ENCODE assay signal across 1 cellular context in genomic region chr3:177358085-177358967, GRCh38.
TF ChIP-seq lines count a peak whose summit lies in the region.

No MANE protein-coding gene starts in this region.

TF ChIP-seq in HepG2, 621 proteins besides CTCF, POLR2A, EP300 and RAD21 (continued from another document and continues in another):
- TF ChIP-seq, protein P1, sequence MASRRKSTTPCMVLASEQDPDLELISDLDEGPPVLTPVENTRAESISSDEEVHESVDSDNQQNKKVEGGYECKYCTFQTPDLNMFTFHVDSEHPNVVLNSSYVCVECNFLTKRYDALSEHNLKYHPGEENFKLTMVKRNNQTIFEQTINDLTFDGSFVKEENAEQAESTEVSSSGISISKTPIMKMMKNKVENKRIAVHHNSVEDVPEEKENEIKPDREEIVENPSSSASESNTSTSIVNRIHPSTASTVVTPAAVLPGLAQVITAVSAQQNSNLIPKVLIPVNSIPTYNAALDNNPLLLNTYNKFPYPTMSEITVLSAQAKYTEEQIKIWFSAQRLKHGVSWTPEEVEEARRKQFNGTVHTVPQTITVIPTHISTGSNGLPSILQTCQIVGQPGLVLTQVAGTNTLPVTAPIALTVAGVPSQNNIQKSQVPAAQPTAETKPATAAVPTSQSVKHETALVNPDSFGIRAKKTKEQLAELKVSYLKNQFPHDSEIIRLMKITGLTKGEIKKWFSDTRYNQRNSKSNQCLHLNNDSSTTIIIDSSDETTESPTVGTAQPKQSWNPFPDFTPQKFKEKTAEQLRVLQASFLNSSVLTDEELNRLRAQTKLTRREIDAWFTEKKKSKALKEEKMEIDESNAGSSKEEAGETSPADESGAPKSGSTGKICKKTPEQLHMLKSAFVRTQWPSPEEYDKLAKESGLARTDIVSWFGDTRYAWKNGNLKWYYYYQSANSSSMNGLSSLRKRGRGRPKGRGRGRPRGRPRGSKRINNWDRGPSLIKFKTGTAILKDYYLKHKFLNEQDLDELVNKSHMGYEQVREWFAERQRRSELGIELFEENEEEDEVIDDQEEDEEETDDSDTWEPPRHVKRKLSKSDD (CRISPR knock-in tag; IDR thresholded peaks at IDR 0.05; ENCODE audit: low read depth) = no peak
- TF ChIP-seq CBX1 (IDR thresholded peaks at IDR 0.05; ENCODE audit: low read depth) (no peak), CBX2 (IDR thresholded peaks at IDR 0.05; ENCODE audit: low read depth, low read length) (no peak), CBX2 (CRISPR knock-in tag; IDR thresholded peaks at IDR 0.05; ENCODE audit: low read depth) (no peak), CHD4 (IDR thresholded peaks at IDR 0.05; ENCODE audit: borderline replicate concordance, low read length) (no peak; the same call in 1 of the 2 replicates), JUN (CRISPR knock-in tag; IDR thresholded peaks at IDR 0.05) (no peak), ZNF350 (CRISPR knock-in tag; IDR thresholded peaks at IDR 0.05; ENCODE audit: borderline replicate concordance, low read depth) (no peak), ZNF672 (CRISPR knock-in tag; IDR thresholded peaks at IDR 0.05) (no peak), RBM39 (IDR thresholded peaks at IDR 0.05; ENCODE audit: low read depth, low read length, poor library complexity, severe bottlenecking) (no peak), ZNF878 (CRISPR knock-in tag; IDR thresholded peaks at IDR 0.05) (no peak), AHDC1 (CRISPR knock-in tag; IDR thresholded peaks at IDR 0.05; ENCODE audit: borderline replicate concordance) (no peak), ZNF510 (CRISPR knock-in tag; IDR thresholded peaks at IDR 0.05; ENCODE audit: low read depth) (no peak), RFX1 (IDR thresholded peaks at IDR 0.05) (no peak), RNF219 (CRISPR knock-in tag; IDR thresholded peaks at IDR 0.05) (no peak), NRL (CRISPR knock-in tag; IDR thresholded peaks at IDR 0.05; ENCODE audit: borderline replicate concordance) (no peak), UBTF (CRISPR knock-in tag; IDR thresholded peaks at IDR 0.05) (no peak), ATAD3A (CRISPR knock-in tag; IDR thresholded peaks at IDR 0.05) (no peak), DNMT3B (CRISPR knock-in tag; conservative IDR thresholded peaks at IDR 0.05) (no peak), SRSF9 (IDR thresholded peaks at IDR 0.05; ENCODE audit: borderline replicate concordance, insufficient read depth, low read depth, low read length, poor library complexity, severe bottlenecking) (no peak), ZFP1 (CRISPR knock-in tag; IDR thresholded peaks at IDR 0.05) (no peak), ZNF251 (CRISPR knock-in tag; IDR thresholded peaks at IDR 0.05) (no peak), ZFP37 (CRISPR knock-in tag; IDR thresholded peaks at IDR 0.05; ENCODE audit: borderline replicate concordance) (no peak), KDM2A (CRISPR knock-in tag; IDR thresholded peaks at IDR 0.05; ENCODE audit: borderline replicate concordance, low read depth) (no peak), ZBTB20 (CRISPR knock-in tag; IDR thresholded peaks at IDR 0.05; ENCODE audit: borderline replicate concordance, low read depth) (no peak), ZBTB33 (CRISPR knock-in tag; IDR thresholded peaks at IDR 0.05) (no peak), PCBP2 (optimal IDR thresholded peaks at IDR 0.05; ENCODE audit: low read depth, low read length, poor library complexity, severe bottlenecking) (no peak), RFXANK (CRISPR knock-in tag; IDR thresholded peaks at IDR 0.05) (0 out of 2 replicates have a peak, but pooled peaks have one; percentile 8), ZNF460 (CRISPR knock-in tag; IDR thresholded peaks at IDR 0.05; ENCODE audit: borderline replicate concordance) (no peak), AHR (CRISPR knock-in tag; IDR thresholded peaks at IDR 0.05) (no peak), HCFC1 (IDR thresholded peaks at IDR 0.05; ENCODE audit: low read depth, low read length) (no peak), U2AF1 (optimal IDR thresholded peaks at IDR 0.05; ENCODE audit: low read depth, low read length) (peak; percentile 22), ZNF747 (CRISPR knock-in tag; IDR thresholded peaks at IDR 0.05; ENCODE audit: borderline replicate concordance) (no peak), JUNB (CRISPR knock-in tag; IDR thresholded peaks at IDR 0.05; ENCODE audit: borderline replicate concordance) (no peak; the same call in 1 of the 2 replicates), WIZ (CRISPR knock-in tag; IDR thresholded peaks at IDR 0.05) (no peak), GABPA (IDR thresholded peaks at IDR 0.05; ENCODE audit: low read depth, low read length) (no peak), GABPA (CRISPR knock-in tag; IDR thresholded peaks at IDR 0.05; ENCODE audit: low read depth) (no peak; the same call in 1 of the 2 replicates), ZNF546 (CRISPR knock-in tag; conservative IDR thresholded peaks at IDR 0.05) (no peak), NFRKB (IDR thresholded peaks at IDR 0.05) (no peak)
- TF ChIP-seq, protein P2, sequence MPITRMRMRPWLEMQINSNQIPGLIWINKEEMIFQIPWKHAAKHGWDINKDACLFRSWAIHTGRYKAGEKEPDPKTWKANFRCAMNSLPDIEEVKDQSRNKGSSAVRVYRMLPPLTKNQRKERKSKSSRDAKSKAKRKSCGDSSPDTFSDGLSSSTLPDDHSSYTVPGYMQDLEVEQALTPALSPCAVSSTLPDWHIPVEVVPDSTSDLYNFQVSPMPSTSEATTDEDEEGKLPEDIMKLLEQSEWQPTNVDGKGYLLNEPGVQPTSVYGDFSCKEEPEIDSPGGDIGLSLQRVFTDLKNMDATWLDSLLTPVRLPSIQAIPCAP (CRISPR knock-in tag; IDR thresholded peaks at IDR 0.05; ENCODE audit: low read depth) = no peak
- TF ChIP-seq, protein P3, sequence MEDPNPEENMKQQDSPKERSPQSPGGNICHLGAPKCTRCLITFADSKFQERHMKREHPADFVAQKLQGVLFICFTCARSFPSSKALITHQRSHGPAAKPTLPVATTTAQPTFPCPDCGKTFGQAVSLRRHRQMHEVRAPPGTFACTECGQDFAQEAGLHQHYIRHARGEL (CRISPR knock-in tag; IDR thresholded peaks at IDR 0.05) = no peak
- TF ChIP-seq, protein P4, sequence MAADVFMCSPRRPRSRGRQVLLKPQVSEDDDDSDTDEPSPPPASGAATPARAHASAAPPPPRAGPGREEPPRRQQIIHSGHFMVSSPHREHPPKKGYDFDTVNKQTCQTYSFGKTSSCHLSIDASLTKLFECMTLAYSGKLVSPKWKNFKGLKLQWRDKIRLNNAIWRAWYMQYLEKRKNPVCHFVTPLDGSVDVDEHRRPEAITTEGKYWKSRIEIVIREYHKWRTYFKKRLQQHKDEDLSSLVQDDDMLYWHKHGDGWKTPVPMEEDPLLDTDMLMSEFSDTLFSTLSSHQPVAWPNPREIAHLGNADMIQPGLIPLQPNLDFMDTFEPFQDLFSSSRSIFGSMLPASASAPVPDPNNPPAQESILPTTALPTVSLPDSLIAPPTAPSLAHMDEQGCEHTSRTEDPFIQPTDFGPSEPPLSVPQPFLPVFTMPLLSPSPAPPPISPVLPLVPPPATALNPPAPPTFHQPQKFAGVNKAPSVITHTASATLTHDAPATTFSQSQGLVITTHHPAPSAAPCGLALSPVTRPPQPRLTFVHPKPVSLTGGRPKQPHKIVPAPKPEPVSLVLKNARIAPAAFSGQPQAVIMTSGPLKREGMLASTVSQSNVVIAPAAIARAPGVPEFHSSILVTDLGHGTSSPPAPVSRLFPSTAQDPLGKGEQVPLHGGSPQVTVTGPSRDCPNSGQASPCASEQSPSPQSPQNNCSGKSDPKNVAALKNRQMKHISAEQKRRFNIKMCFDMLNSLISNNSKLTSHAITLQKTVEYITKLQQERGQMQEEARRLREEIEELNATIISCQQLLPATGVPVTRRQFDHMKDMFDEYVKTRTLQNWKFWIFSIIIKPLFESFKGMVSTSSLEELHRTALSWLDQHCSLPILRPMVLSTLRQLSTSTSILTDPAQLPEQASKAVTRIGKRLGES (CRISPR knock-in tag; IDR thresholded peaks at IDR 0.05; ENCODE audit: borderline replicate concordance) = no peak
- TF ChIP-seq, protein P5, sequence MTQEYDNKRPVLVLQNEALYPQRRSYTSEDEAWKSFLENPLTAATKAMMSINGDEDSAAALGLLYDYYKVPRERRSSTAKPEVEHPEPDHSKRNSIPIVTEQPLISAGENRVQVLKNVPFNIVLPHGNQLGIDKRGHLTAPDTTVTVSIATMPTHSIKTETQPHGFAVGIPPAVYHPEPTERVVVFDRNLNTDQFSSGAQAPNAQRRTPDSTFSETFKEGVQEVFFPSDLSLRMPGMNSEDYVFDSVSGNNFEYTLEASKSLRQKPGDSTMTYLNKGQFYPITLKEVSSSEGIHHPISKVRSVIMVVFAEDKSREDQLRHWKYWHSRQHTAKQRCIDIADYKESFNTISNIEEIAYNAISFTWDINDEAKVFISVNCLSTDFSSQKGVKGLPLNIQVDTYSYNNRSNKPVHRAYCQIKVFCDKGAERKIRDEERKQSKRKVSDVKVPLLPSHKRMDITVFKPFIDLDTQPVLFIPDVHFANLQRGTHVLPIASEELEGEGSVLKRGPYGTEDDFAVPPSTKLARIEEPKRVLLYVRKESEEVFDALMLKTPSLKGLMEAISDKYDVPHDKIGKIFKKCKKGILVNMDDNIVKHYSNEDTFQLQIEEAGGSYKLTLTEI (CRISPR knock-in tag; conservative IDR thresholded peaks at IDR 0.05) = no peak
